In the genomic region with DNA sequence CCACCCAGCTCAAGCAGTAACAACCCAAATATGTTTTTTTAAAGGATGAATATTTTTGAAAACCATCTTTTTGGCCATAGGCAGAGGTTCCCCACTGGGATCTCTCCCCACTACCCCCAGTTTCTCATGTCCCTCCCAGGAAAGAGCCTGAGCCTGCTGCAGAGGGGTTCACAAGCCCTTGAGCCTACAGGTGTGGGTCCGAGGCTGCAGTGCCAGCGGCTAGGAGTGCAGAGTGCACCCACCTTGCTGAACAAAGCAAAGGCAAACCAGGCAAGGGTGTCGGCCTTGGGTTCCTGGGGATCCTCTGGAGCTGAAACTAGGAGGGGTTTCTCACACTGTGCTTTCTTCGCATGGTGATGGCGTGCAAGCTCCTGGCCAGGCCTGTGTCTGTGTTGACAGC, we compare ENCODE assay signal across 22 cellular contexts. TPM values are rescaled to one million over a fixed set of nuclear protein-coding genes. Genes with fewer than 3 reads are reported as not detected.
DNase-seq lines count a peak whose midpoint lies in the region; ATAC-seq, FAIRE-seq and TF ChIP-seq lines count a peak whose summit lies in the region.
"Had no signal": no experiment of that assay in that cellular context is flagged by ENCODE, and none has a peak within 500 bp of the region (broad histone marks: within the 10 kb centered on the region; RNA-seq: fewer than 3 reads in every experiment).

No MANE protein-coding gene starts in this region.

- H3K23ac ChIP-seq in neuronal stem cell (ENCODE audit: low read depth, low read length, poor library complexity), result peak overlapping the region; percentile 90

- no peak overlapping the region for H3K14ac ChIP-seq in neuronal stem cell (ENCODE audit: low read length)

- no TSS peak for BruUV-seq in K562 (replicated peaks; lab: Mats Ljungman, UMichigan)

- H3K27ac ChIP-seq in C4-2B (peak overlapping the region; percentile 73; the same call in 1 of the 2 replicates), K562 (ENCODE audit: extremely low read depth, low read depth, low read length) (no peak overlapping the region), neuronal stem cell (replicated peaks; ENCODE audit: low read length) (no peak overlapping the region), temporal lobe (ENCODE audit: low read depth, low read length) (peak overlapping the region; percentile 85), aorta (ENCODE audit: low read depth in 1 of 2, low read length in 2 of 2) (no peak overlapping the region)

- no peak for TF ChIP-seq EP300 in K562 (IDR thresholded peaks at IDR 0.05; ENCODE audit: low read length)

- CTCF ChIA-PET in K562 (lab: Yijun Ruan, JAX; ENCODE audit: low intra/inter-chr PET ratio), result no interaction called here

- no peak overlapping the region for H4K91ac ChIP-seq in neuronal stem cell (ENCODE audit: low read depth, low read length, poor library complexity)

- no peak overlapping the region for H3K4ac ChIP-seq in neuronal stem cell (ENCODE audit: low read length)

- no peak overlapping the region for H3K18ac ChIP-seq in neuronal stem cell (ENCODE audit: low read length)

- intact Hi-C loops in K562 (cut with micrococcal nuclease) (no loop called here), aorta (cut with DNase I) (no loop called here)

- H3K4me3 ChIP-seq in K562, result no peak overlapping the region
- no peak overlapping the region for H3K4me3 ChIP-seq in neuronal stem cell (ENCODE audit: low read length in 2 of 2)
- H3K4me3 ChIP-seq in aorta (ENCODE audit: low read length in 2 of 2), result no peak overlapping the region
- H3K4me3 ChIP-seq: GM12878, GM23338 had no signal

- H2AFZ ChIP-seq in K562 (ENCODE audit: low read depth, low read length) (no peak overlapping the region), neuronal stem cell (ENCODE audit: low read length) (no peak overlapping the region)
- H2AFZ ChIP-seq: GM23338 had no signal

- H4K8ac ChIP-seq in neuronal stem cell (ENCODE audit: low read depth, low read length), result no peak overlapping the region

- TF ChIP-seq CTCF in C4-2B (conservative IDR thresholded peaks at IDR 0.05) (no peak), K562 (IDR thresholded peaks at IDR 0.05 in 2 of 3, conservative IDR thresholded peaks at IDR 0.05 in 1 of 3; ENCODE audit: insufficient read depth in 2 of 3, low read depth in 1 of 3, low read length in 3 of 3) (no peak)

- no peak overlapping the region for H2BK5ac ChIP-seq in neuronal stem cell (ENCODE audit: low read length)

- no peak overlapping the region for H2AK5ac ChIP-seq in neuronal stem cell (ENCODE audit: low read depth, low read length)

- TF ChIP-seq RAD21 in K562 (CRISPR knock-in tag; conservative IDR thresholded peaks at IDR 0.05 in 1 of 2, IDR thresholded peaks at IDR 0.05 in 1 of 2), result no peak

- no peak for TF ChIP-seq POLR2A in K562 (conservative IDR thresholded peaks at IDR 0.05)

- no peak overlapping the region for H2BK12ac ChIP-seq in neuronal stem cell (ENCODE audit: low read length)

- no peak for DNase-seq in K562 (ENCODE audit: extremely low read depth in 1 of 4, low spot score in 3 of 4)
- DNase-seq in neuronal stem cell (ENCODE audit: low spot score), result no peak
- no peak for DNase-seq in aorta
- no peak for DNase-seq in stimulated activated CD4-positive, alpha-beta T cell treated with anti-CD3 and anti-CD28 coated beads, Interleukin-1b, Interleukin-23, amount 100 ng/mL, for 48 hours
- DNase-seq in NCI-H1105 (lab: John Stamatoyannopoulos, UW), result no peak
- DNase-seq: Caco-2; CD4-positive, CD25-positive, alpha-beta regulatory T cell; CD8-positive, alpha-beta T cell; DMS153; DND-41; H9 had no signal

- H3K4me1 ChIP-seq in K562 (replicated peaks in 1 of 2; ENCODE audit: control insufficient read depth in 2 of 2, insufficient read depth in 2 of 2, low read length in 2 of 2), result peaks cover 0 to 37% of the 10 kb centered on the region in 2 experiments; a peak in 3 of 5 replicates
- peaks cover 0 to 3% of the 10 kb centered on the region in 2 donors for H3K4me1 ChIP-seq in neuronal stem cell (ENCODE audit: control insufficient read depth in 2 of 2, insufficient read depth in 1 of 2, low read depth in 1 of 2, low read length in 2 of 2)
- no peaks in the 10 kb centered on the region for H3K4me1 ChIP-seq in aorta (ENCODE audit: control insufficient read depth in 1 of 2, insufficient read depth in 2 of 2, low read length in 2 of 2)
- H3K4me1 ChIP-seq: Caco-2 had no signal

- H4K20me1 ChIP-seq in K562 (replicated peaks; ENCODE audit: control insufficient read depth, insufficient read depth, low read length), result peaks cover 99% of the 10 kb centered on the region

- in situ Hi-C loops in K562 (cut with MboI), result no loop called here

- no peak overlapping the region for H3K4me2 ChIP-seq in K562 (ENCODE audit: insufficient read depth, low read length)
- no peak overlapping the region for H3K4me2 ChIP-seq in neuronal stem cell (ENCODE audit: insufficient read depth, low read length, poor library complexity, severe bottlenecking)
- H3K4me2 ChIP-seq: GM23338 had no signal

- H3K9me3 ChIP-seq in K562 (replicated peaks; ENCODE audit: control insufficient read depth, insufficient read depth, low read depth, low read length) (no peaks in the 10 kb centered on the region), neuronal stem cell (replicated peaks in 1 of 2; ENCODE audit: control insufficient read depth in 2 of 2, insufficient read depth in 1 of 2, low read depth in 1 of 2, low read length in 2 of 2) (no peaks in the 10 kb centered on the region), aorta (ENCODE audit: control insufficient read depth, low read length) (no peaks in the 10 kb centered on the region)
- H3K9me3 ChIP-seq: Caco-2 had no signal

- H3K27me3 ChIP-seq in K562 (ENCODE audit: control insufficient read depth in 2 of 2, insufficient read depth in 2 of 2, low read length in 2 of 2) (peaks cover 77 to 100% of the 10 kb centered on the region in 2 experiments), neuronal stem cell (ENCODE audit: control insufficient read depth in 3 of 3, insufficient read depth in 3 of 3, low read depth in 1 of 3, low read length in 3 of 3) (no peaks in the 10 kb centered on the region), aorta (ENCODE audit: control insufficient read depth in 1 of 2, insufficient read depth in 2 of 2, low read length in 1 of 2) (no peaks in the 10 kb centered on the region)

- FAIRE-seq in K562 (lab: Jason Lieb, UNC), result no peak
- FAIRE-seq: A204.1, G401.6, GM12878, GM19239 had no signal

- H3K36me3 ChIP-seq in K562 (ENCODE audit: control insufficient read depth, insufficient read depth, low read length), result no peaks in the 10 kb centered on the region
- H3K36me3 ChIP-seq in neuronal stem cell (replicated peaks in 1 of 2; ENCODE audit: control insufficient read depth in 2 of 2, insufficient read depth in 2 of 2, low read length in 2 of 2), result peaks cover 4 to 10% of the 10 kb centered on the region in 2 donors
- H3K36me3 ChIP-seq in aorta (ENCODE audit: control insufficient read depth in 1 of 2, insufficient read depth in 2 of 2, low read length in 1 of 2), result no peaks in the 10 kb centered on the region

- no peak overlapping the region for H2BK15ac ChIP-seq in neuronal stem cell (ENCODE audit: low read length)

- ATAC-seq in K562 (no peak), aorta (ENCODE audit: low FRiP score) (no peak), GM19328 (IDR thresholded peaks at IDR 0.05; ENCODE audit: unreplicated experiment) (no peak)
- ATAC-seq: CD8-positive, alpha-beta T cell; GM12878; GM23338; HCT116 had no signal

- peaks cover 3% of the 10 kb centered on the region for H3K79me1 ChIP-seq in neuronal stem cell (ENCODE audit: low read depth, low read length)

- WGBS in K562 (ENCODE audit: insufficient coverage, low coverage, missing lambda C conversion rate), result under 1% methylated on average over 5 of the region's 5 CpGs
- WGBS in neuronal stem cell (ENCODE audit: extremely low coverage in 2 of 2, insufficient read length in 2 of 2, insufficient replicate concordance in 1 of 2), 2 donors, result no CpG with 5 or more reads among the region's 5 CpGs
- WGBS in aorta, 2 donors, result 97 to 100% methylated on average over 5 of the region's 5 CpGs

- H3K9me1 ChIP-seq in K562 (ENCODE audit: control insufficient read depth, insufficient read depth, low read length), result peaks cover 17% of the 10 kb centered on the region

- POLR2A ChIA-PET in K562 (lab: Yijun Ruan, JAX), result interaction anchor here (0.6 to 19.9 kb wide), 17 partner anchors 8 to 499 kb away, joined by 3 to 414 read pairs (median 4); a partner anchor contains a TSS

- H3K79me2 ChIP-seq in K562 (ENCODE audit: control insufficient read depth, insufficient read depth, low read length), result no peaks in the 10 kb centered on the region

- H2BK120ac ChIP-seq in neuronal stem cell (ENCODE audit: low read depth, low read length), result no peak overlapping the region

- H3K9ac ChIP-seq in K562 (ENCODE audit: insufficient read depth in 1 of 2, low read depth in 2 of 2, low read length in 2 of 2) (peak overlapping the region in 1 of 2 experiments; percentile 11; a peak in 1 of 4 replicates), neuronal stem cell (ENCODE audit: low read depth, low read length, poor library complexity) (no peak overlapping the region)

RNA-seq across cellular contexts. Expression of a gene that starts 35.0 kb away (rescaled TPM):
- 0.79 and 1.2 TPM in 2 replicates for total RNA-seq in K562 (2011; cell fraction: chromatin; rRNA removed; ENCODE audit: low replicate concordance)
- 0.50 and 0.79 TPM in 2 replicates for total RNA-seq in K562 (2011; cell fraction: nucleolus; rRNA removed)
- total RNA-seq in K562 (2011; cell fraction: nucleoplasm; rRNA removed), result 0.29 and 0.46 TPM in 2 replicates
- total RNA-seq in K562 (2014; rRNA removed), result 0.14 and 0.24 TPM in 2 replicates
- total RNA-seq in K562 (2014; rRNA removed; fragmentation: Illumina TruSeq; extraction: Trizol), result 0.04 and 0.10 TPM in 2 replicates
- total RNA-seq in K562 (2015; rRNA removed; fragmentation: Illumina TruSeq; extraction: Trizol), result 0.04 and 0.11 TPM in 2 replicates
- 0.22 and 0.74 TPM in 2 replicates for total RNA-seq in K562 (2021)
- polyA plus RNA-seq in K562 (2011; rRNA removed), result 0.13 and 0.22 TPM in 2 replicates
- 0.15 and 0.31 TPM in 2 replicates for polyA plus RNA-seq in K562 (2011; cell fraction: cytosol; rRNA removed)
- polyA plus RNA-seq in K562 (2011; cell fraction: nucleus; rRNA removed), result 0.35 and 0.60 TPM in 2 replicates
- 0.14 and 0.26 TPM in 2 replicates for polyA plus RNA-seq in K562 (2012)
- 0.12 and 0.13 TPM in 2 replicates for polyA plus RNA-seq in K562 (2014; fragmentation: Illumina TruSeq; extraction: Trizol)
- polyA plus RNA-seq in K562 (2014; fragmentation: Nextera tagmentation; extraction: Ambion mirVana), result not detected
- 0.18 TPM in 1 of 2 replicates, not detected in the other for polyA plus RNA-seq in K562 (2014; rRNA removed)
- 0.21 and 0.32 TPM in 2 replicates for polyA minus RNA-seq in K562 (2011; rRNA and poly(A)+ RNA removed)
- 0.57 TPM in 1 of 2 replicates, not detected in the other for polyA minus RNA-seq in K562 (2011; cell fraction: cytosol; rRNA and poly(A)+ RNA removed)
- 0.40 and 0.67 TPM in 2 replicates for polyA minus RNA-seq in K562 (2011; cell fraction: nucleus; rRNA and poly(A)+ RNA removed)
- polyA plus RNA-seq in neuronal stem cell (2013, experiment 1 of 2), result 36.9 TPM
- polyA plus RNA-seq in neuronal stem cell (2013, experiment 2 of 2), result 37.0 TPM
- 124 TPM for total RNA-seq in temporal lobe
- 1 to 10 TPM; 5.8 to 6.1 TPM for total RNA-seq in aorta
- 1 to 10 TPM in 1 of 2 donors, under 1 TPM in 1; 0.84 to 1.4 TPM for polyA plus RNA-seq in aorta
- total RNA-seq: CD8-positive, alpha-beta T cell had no signal

RNA-seq across cellular contexts. Expression of a gene that starts 36.5 kb away (rescaled TPM):
- not detected in 2 replicates for total RNA-seq in K562 (2011; cell fraction: chromatin; rRNA removed; ENCODE audit: low replicate concordance)
- total RNA-seq in K562 (2011; cell fraction: nucleolus; rRNA removed), result not detected in 2 replicates
- not detected in 2 replicates for total RNA-seq in K562 (2011; cell fraction: nucleoplasm; rRNA removed)
- not detected in 2 replicates for total RNA-seq in K562 (2014; rRNA removed)
- total RNA-seq in K562 (2014; rRNA removed; fragmentation: Illumina TruSeq; extraction: Trizol), result not detected in 2 replicates
- not detected in 2 replicates for total RNA-seq in K562 (2015; rRNA removed; fragmentation: Illumina TruSeq; extraction: Trizol)
- total RNA-seq in K562 (2021), result not detected in 2 replicates
- polyA plus RNA-seq in K562 (2011; rRNA removed), result 0.24 TPM in 1 of 2 replicates, not detected in the other
- polyA plus RNA-seq in K562 (2011; cell fraction: cytosol; rRNA removed), result not detected in 2 replicates
- polyA plus RNA-seq in K562 (2011; cell fraction: nucleus; rRNA removed), result 0.27 TPM in 1 of 2 replicates, not detected in the other
- not detected in 2 replicates for polyA plus RNA-seq in K562 (2012)
- polyA plus RNA-seq in K562 (2014; fragmentation: Illumina TruSeq; extraction: Trizol), result not detected in 2 replicates
- polyA plus RNA-seq in K562 (2014; fragmentation: Nextera tagmentation; extraction: Ambion mirVana), result under 1 TPM in 1 of 2 experiments, not detected in 1; 0.35 TPM
- polyA plus RNA-seq in K562 (2014; rRNA removed), result not detected in 2 replicates
- not detected in 2 replicates for polyA minus RNA-seq in K562 (2011; rRNA and poly(A)+ RNA removed)
- polyA minus RNA-seq in K562 (2011; cell fraction: cytosol; rRNA and poly(A)+ RNA removed), result not detected in 2 replicates
- not detected in 2 replicates for polyA minus RNA-seq in K562 (2011; cell fraction: nucleus; rRNA and poly(A)+ RNA removed)
- 2.0 TPM for polyA plus RNA-seq in neuronal stem cell (2013, experiment 1 of 2)
- polyA plus RNA-seq in neuronal stem cell (2013, experiment 2 of 2), result 2.2 TPM
- 2.7 TPM for total RNA-seq in temporal lobe
- total RNA-seq in aorta, result 1 to 10 TPM in 1 of 2 donors, under 1 TPM in 1; 0.78 to 1.2 TPM
- not detected for polyA plus RNA-seq in aorta
- total RNA-seq: B cell; CD4-positive, CD25-positive, alpha-beta regulatory T cell; GM23338; H4; H9 had no signal

RNA-seq across cellular contexts. Expression of a gene that starts 40.0 kb away (rescaled TPM):
- total RNA-seq in K562 (2011; cell fraction: chromatin; rRNA removed; ENCODE audit: low replicate concordance), result not detected in 2 replicates
- not detected in 2 replicates for total RNA-seq in K562 (2011; cell fraction: nucleolus; rRNA removed)
- total RNA-seq in K562 (2011; cell fraction: nucleoplasm; rRNA removed), result not detected in 2 replicates
- total RNA-seq in K562 (2014; rRNA removed) (0.04 and 0.50 TPM in 2 replicates), K562 (2014; rRNA removed; fragmentation: Illumina TruSeq; extraction: Trizol) (not detected in 2 replicates), K562 (2015; rRNA removed; fragmentation: Illumina TruSeq; extraction: Trizol) (not detected in 2 replicates), K562 (2021) (0.09 TPM in 1 of 2 replicates, not detected in the other), temporal lobe (4.9 TPM), aorta (1 to 10 TPM; 1.8 to 3.2 TPM)
- polyA plus RNA-seq in K562 (2011; rRNA removed) (0.01 and 0.04 TPM in 2 replicates), K562 (2014; fragmentation: Illumina TruSeq; extraction: Trizol) (not detected in 2 replicates), K562 (2014; fragmentation: Nextera tagmentation; extraction: Ambion mirVana) (under 1 TPM; 0.04 to 0.08 TPM), K562 (2014; rRNA removed) (0.08 TPM in 1 of 2 replicates, not detected in the other), aorta (1 to 10 TPM; 1.0 to 2.1 TPM)
- polyA plus RNA-seq in K562 (2011; cell fraction: cytosol; rRNA removed), result 0.58 TPM in 1 of 2 replicates, not detected in the other
- 0.06 TPM in 1 of 2 replicates, not detected in the other for polyA plus RNA-seq in K562 (2011; cell fraction: nucleus; rRNA removed)
- polyA plus RNA-seq in K562 (2012), result 0.08 and 0.18 TPM in 2 replicates
- 0.42 TPM in 1 of 2 replicates, not detected in the other for polyA minus RNA-seq in K562 (2011; rRNA and poly(A)+ RNA removed)
- not detected in 2 replicates for polyA minus RNA-seq in K562 (2011; cell fraction: cytosol; rRNA and poly(A)+ RNA removed)
- polyA minus RNA-seq in K562 (2011; cell fraction: nucleus; rRNA and poly(A)+ RNA removed), result 0.11 and 0.40 TPM in 2 replicates
- 4.5 TPM for polyA plus RNA-seq in neuronal stem cell (2013, experiment 1 of 2)
- polyA plus RNA-seq in neuronal stem cell (2013, experiment 2 of 2), result 4.5 TPM

Comparison
In these comparisons a context has a peak if more than half of its experiments do, and no peak if none do; other contexts are left out.
1. H3K27ac ChIP-seq: peak in C4-2B (single experiment) and temporal lobe (single experiment); none in K562 (single experiment), neuronal stem cell (single experiment) and aorta (0 of 2).
2. RNA of a gene that starts 35.0 kb away (total RNA-seq): 124 TPM in temporal lobe (single experiment); 5.8 to 6.1 TPM in aorta and 0.04 to 1.2 TPM in K562; every median in the first group is over 10 times any median in the second.